9 cellular contexts compared by ENCODE assay signal in genomic region chr1:110726755-110727154, GRCh38. TPM values are rescaled to one million over a fixed set of nuclear protein-coding genes. Genes with fewer than 3 reads are reported as not detected.
A peak's percentile ranks its signal among the peaks of the same experiment; 100 is the strongest.
DNase-seq lines count a peak whose midpoint lies in the region; ATAC-seq and TF ChIP-seq lines count a peak whose summit lies in the region.
"Had no signal": no experiment of that assay in that cellular context is flagged by ENCODE, and none has a peak within 500 bp of the region (broad histone marks: within the 10 kb centered on the region; RNA-seq: fewer than 3 reads in every experiment).

No MANE protein-coding gene starts in this region.

- no peak overlapping the region for H2AFZ ChIP-seq in neural cell (ENCODE audit: low read depth, low read length)

- no peak overlapping the region for H3K27ac Mint-ChIP-seq in WTC11
- H3K27ac Mint-ChIP-seq: H9 had no signal

- H3K9me3 Mint-ChIP-seq in activated T-cell treated with anti-CD3 and anti-CD28 coated beads, Interleukin-2, amount 50 U/mL, for 4 hours: no peaks in the 10 kb centered on the region
- no peaks in the 10 kb centered on the region for H3K9me3 Mint-ChIP-seq in WTC11
- H3K9me3 Mint-ChIP-seq: H9 had no signal

- H3K9ac ChIP-seq in neural cell (ENCODE audit: low read length): no peak overlapping the region

- H3K9me2 ChIP-seq in neural cell (ENCODE audit: insufficient read depth, low read length): no peaks in the 10 kb centered on the region

- no peaks in the 10 kb centered on the region for H3K27me3 ChIP-seq in neural cell (ENCODE audit: insufficient read depth, low read depth, low read length)

- no peak for TF ChIP-seq CTCF in neural cell (IDR thresholded peaks at IDR 0.05; ENCODE audit: poor library complexity, severe bottlenecking)
- no peak for TF ChIP-seq CTCF in WTC11 (IDR thresholded peaks at IDR 0.05)

- CTCF ChIA-PET in WTC11 (lab: Charles Lee): interaction anchor here (0.7 kb wide), 1 partner anchor 388 kb away, joined by 3 read pairs; no protein-coding TSS in a partner anchor

- POLR2A ChIA-PET in WTC11 (lab: Charles Lee): no interaction called here

- TF ChIP-seq EP300 in neural cell (conservative IDR thresholded peaks at IDR 0.05; ENCODE audit: poor library complexity, severe bottlenecking): no peak

- TF ChIP-seq RAD21 in neural cell (conservative IDR thresholded peaks at IDR 0.05): no peak

- peaks cover 31% of the 10 kb centered on the region for H3K4me1 Mint-ChIP-seq in activated T-cell treated with anti-CD3 and anti-CD28 coated beads, Interleukin-2, amount 50 U/mL, for 4 hours (ENCODE audit: low read depth)
- peaks cover 18% of the 10 kb centered on the region for H3K4me1 Mint-ChIP-seq in WTC11

- peak overlapping the region; percentile 45 for H3K4me3 ChIP-seq in neural cell (ENCODE audit: low read length)

- no peaks in the 10 kb centered on the region for H3K27me3 Mint-ChIP-seq in activated T-cell treated with anti-CD3 and anti-CD28 coated beads, Interleukin-2, amount 50 U/mL, for 4 hours (ENCODE audit: low read depth)
- H3K27me3 Mint-ChIP-seq in WTC11 (ENCODE audit: low read depth): peaks cover 28% of the 10 kb centered on the region

- peak overlapping the region; percentile 12 for H3K4me3 Mint-ChIP-seq in activated T-cell treated with anti-CD3 and anti-CD28 coated beads, Interleukin-2, amount 50 U/mL, for 4 hours
- no peak overlapping the region for H3K4me3 Mint-ChIP-seq in WTC11
- H3K4me3 Mint-ChIP-seq: H9 had no signal

- H3K36me3 ChIP-seq in KOPT-K1 (ENCODE audit: insufficient read depth, low read length) (no peaks in the 10 kb centered on the region), neural cell (ENCODE audit: insufficient read depth, low read length) (no peaks in the 10 kb centered on the region)

- H3K36me3 Mint-ChIP-seq in activated T-cell treated with anti-CD3 and anti-CD28 coated beads, Interleukin-2, amount 50 U/mL, for 4 hours (ENCODE audit: insufficient read depth): no peaks in the 10 kb centered on the region
- H3K36me3 Mint-ChIP-seq in WTC11: no peaks in the 10 kb centered on the region

- H3K4me2 ChIP-seq in neural cell (ENCODE audit: low read length): peak overlapping the region; percentile 2

- H3F3A ChIP-seq in neural cell (ENCODE audit: insufficient read depth, low read length, poor library complexity, severe bottlenecking): no peaks in the 10 kb centered on the region

- peak; percentile 27 to 58 for ATAC-seq in activated T-cell treated with anti-CD3 and anti-CD28 coated beads, Interleukin-2, amount 50 U/mL, for 4 hours
- peak; percentile 74 for ATAC-seq in HG02571 (IDR thresholded peaks at IDR 0.05; ENCODE audit: unreplicated experiment)
- ATAC-seq in WTC11: no peak

- no peaks in the 10 kb centered on the region for H4K20me1 ChIP-seq in neural cell (ENCODE audit: insufficient read depth)

- H3K27ac ChIP-seq in KOPT-K1 (ENCODE audit: low read depth, low read length, poor library complexity, severe bottlenecking) (peak overlapping the region; percentile 65), neural cell (ENCODE audit: low read length) (peak overlapping the region; percentile 12)

- H3K79me2 ChIP-seq in neural cell (replicated peaks; ENCODE audit: insufficient read depth, low read length): no peaks in the 10 kb centered on the region

- H3K9me3 ChIP-seq in KOPT-K1 (ENCODE audit: insufficient read depth, low read length, poor library complexity, severe bottlenecking) (no peaks in the 10 kb centered on the region), neural cell (ENCODE audit: low read length) (no peaks in the 10 kb centered on the region)

- no peak for DNase-seq in activated T-cell treated with anti-CD3 and anti-CD28 coated beads, Interleukin-2, amount 50 U/mL, for 4 hours
- DNase-seq in activated T-cell treated with anti-CD3 and anti-CD28 coated beads, Interleukin-2, amount 50 U/mL, for 1 hour: no peak
- no peak for DNase-seq in NCI-H524 treated with DMSO at 0.1 percent for 48 hours (lab: John Stamatoyannopoulos, UW)
- no peak for DNase-seq in WTC11 (ENCODE audit: low spot score)
- no peak for DNase-seq in HK-2 (ENCODE audit: unreplicated experiment)
- DNase-seq: H9 had no signal

TF ChIP-seq in neural cell, 6 proteins besides CTCF, POLR2A, EP300 and RAD21:
- TF ChIP-seq SMC3 (conservative IDR thresholded peaks at IDR 0.05; ENCODE audit: poor library complexity) (no peak), TAF1 (IDR thresholded peaks at IDR 0.05; ENCODE audit: low read depth) (no peak), EZH2 (IDR thresholded peaks at IDR 0.05; ENCODE audit: borderline replicate concordance, insufficient read depth, low read length, poor library complexity, severe bottlenecking) (no peak), REST (IDR thresholded peaks at IDR 0.05; ENCODE audit: borderline replicate concordance) (no peak), MXI1 (conservative IDR thresholded peaks at IDR 0.05; ENCODE audit: poor library complexity, severe bottlenecking) (no peak), POLR2AphosphoS5 (IDR thresholded peaks at IDR 0.05) (no peak)

TF ChIP-seq in WTC11, 78 proteins besides CTCF, POLR2A, EP300 and RAD21:
- TF ChIP-seq ZNF138 (CRISPR knock-in tag; conservative IDR thresholded peaks at IDR 0.05) (no peak), ATF2 (CRISPR knock-in tag; IDR thresholded peaks at IDR 0.05; ENCODE audit: borderline replicate concordance, low read depth) (no peak), PREB (CRISPR knock-in tag; IDR thresholded peaks at IDR 0.05; ENCODE audit: borderline replicate concordance) (no peak), NR1H2 (CRISPR knock-in tag; IDR thresholded peaks at IDR 0.05) (no peak), FOXK1 (CRISPR knock-in tag; IDR thresholded peaks at IDR 0.05) (no peak)

RNA-seq across cellular contexts. Expression of gene KCNA3, which starts 52.0 kb away (rescaled TPM):
- total RNA-seq in activated T-cell treated with anti-CD3 and anti-CD28 coated beads, Interleukin-2, amount 50 U/mL, for 4 hours: 10 to 100 TPM; 23.8 to 32.3 (median 27.4) TPM
- polyA plus RNA-seq in neural cell: 5.4 and 5.6 TPM in 2 replicates
- 26.7 and 27.3 TPM in 2 replicates for polyA minus RNA-seq in neural cell
- 1.1 to 1.2 TPM (median 1.2 TPM) in 3 replicates for total RNA-seq in WTC11 (2021)

Comparison
In these comparisons a context has a peak if more than half of its experiments do, and no peak if none do; other contexts are left out.
1. RNA of gene KCNA3, which starts 52.0 kb away (total RNA-seq): 23.8 to 32.3 TPM in activated T-cell treated with anti-CD3 and anti-CD28 coated beads, Interleukin-2, amount 50 U/mL, for 4 hours; 1.1 to 1.2 TPM in WTC11; every median in the first group is over 10 times any median in the second.